ENCODE assay signal across 4 cellular contexts in the genomic region with DNA sequence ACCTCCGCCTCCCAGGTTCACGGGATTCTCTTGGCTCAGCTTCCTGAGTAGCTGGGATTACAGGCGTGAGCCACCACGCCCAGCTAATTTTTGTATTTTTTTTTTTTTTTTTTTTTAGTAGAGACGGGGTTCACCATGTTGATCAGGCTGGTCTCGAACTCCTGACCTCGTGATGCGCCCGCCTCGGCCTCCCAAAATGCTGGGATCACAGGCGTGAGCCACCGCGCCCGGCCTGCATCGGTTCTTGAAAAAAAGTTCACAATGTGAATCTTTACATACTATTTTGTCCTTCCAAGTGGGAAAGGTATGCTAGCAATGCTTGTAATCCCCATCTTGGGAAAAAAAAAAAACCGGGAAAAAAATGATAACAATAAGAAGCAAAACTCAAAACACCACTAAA.
DNase-seq lines count a peak whose midpoint lies in the region; ATAC-seq and TF ChIP-seq lines count a peak whose summit lies in the region.
"Not testable (repeated sequence)": the region's sequence is repeated elsewhere in the genome, so short reads cannot be mapped to it uniquely, and the experiment has no call there.

No MANE protein-coding gene starts in this region.

- not testable (repeated sequence) for H3K36me3 ChIP-seq in GM23338 (ENCODE audit: insufficient read depth); mesendoderm (ENCODE audit: control insufficient read depth, insufficient read depth, low read length)

- H3K18ac ChIP-seq in mesendoderm (ENCODE audit: low read length): not testable (repeated sequence)

- not testable (repeated sequence) for H3K4me3 ChIP-seq in GM23338; mesendoderm (ENCODE audit: low read length)

- H3K9ac ChIP-seq in mesendoderm (ENCODE audit: low read length): not testable (repeated sequence)

- H3K4me2 ChIP-seq in GM23338; mesendoderm (ENCODE audit: low read length): not testable (repeated sequence)

- H3K27ac Mint-ChIP-seq in GM23338: not testable (repeated sequence)

- not testable (repeated sequence) for H3K4ac ChIP-seq in mesendoderm (ENCODE audit: low read depth, low read length)

- not testable (repeated sequence) for ATAC-seq in GM23338

- not testable (repeated sequence) for H3K79me2 ChIP-seq in GM23338 (replicated peaks; ENCODE audit: insufficient read depth); mesendoderm (ENCODE audit: control insufficient read depth, insufficient read depth, low read length)

- not testable (repeated sequence) for H3K79me1 ChIP-seq in mesendoderm (ENCODE audit: low read length)

- H2BK15ac ChIP-seq in mesendoderm (replicated peaks; ENCODE audit: low read depth): not testable (repeated sequence)

- DNase-seq in GM23338 (ENCODE audit: low spot score) (peak; percentile 0), activated gamma-delta T cell (lab: John Stamatoyannopoulos, UW) (peak; percentile 0), mesendoderm (peak; percentile 1), posterior vena cava (ENCODE audit: low spot score) (peak; percentile 31)

- not testable (repeated sequence) for H3K27me3 Mint-ChIP-seq in GM23338 (ENCODE audit: insufficient read depth, low read depth, poor library complexity)

- not testable (repeated sequence) for H3K27me3 ChIP-seq in GM23338 (ENCODE audit: insufficient read depth); mesendoderm (ENCODE audit: insufficient read depth, low read length, poor library complexity)

- not testable (repeated sequence) for H2BK5ac ChIP-seq in mesendoderm (ENCODE audit: low read length)

- not testable (repeated sequence) for H2BK120ac ChIP-seq in mesendoderm (ENCODE audit: low read depth, low read length)

- not testable (repeated sequence) for H3K4me1 ChIP-seq in GM23338 (ENCODE audit: insufficient read depth); mesendoderm (ENCODE audit: control insufficient read depth, low read depth, low read length)

- not testable (repeated sequence) for H3K56ac ChIP-seq in mesendoderm (ENCODE audit: low read length)

- not testable (repeated sequence) for H3K9me3 Mint-ChIP-seq in GM23338

- H2AFZ ChIP-seq in GM23338: not testable (repeated sequence)

- not testable (repeated sequence) for H3F3A ChIP-seq in GM23338 (replicated peaks; ENCODE audit: low read depth)

- H3K4me1 Mint-ChIP-seq in GM23338: not testable (repeated sequence)

- H3K4me3 Mint-ChIP-seq in GM23338: not testable (repeated sequence)

- not testable (repeated sequence) for TF ChIP-seq CTCF in GM23338 (conservative IDR thresholded peaks at IDR 0.05; ENCODE audit: low read depth in 2 of 2)

- H2AK5ac ChIP-seq in mesendoderm (ENCODE audit: low read length): not testable (repeated sequence)

- H3K23ac ChIP-seq in mesendoderm (ENCODE audit: low read length): not testable (repeated sequence)

- H4K5ac ChIP-seq in mesendoderm (ENCODE audit: low read length): not testable (repeated sequence)

- not testable (repeated sequence) for H4K8ac ChIP-seq in mesendoderm (ENCODE audit: low read depth, low read length)

- not testable (repeated sequence) for H3K9me2 ChIP-seq in GM23338 (ENCODE audit: insufficient read depth)

- H4K20me1 ChIP-seq in GM23338 (replicated peaks; ENCODE audit: insufficient read depth): not testable (repeated sequence)

- WGBS in mesendoderm (ENCODE audit: extremely low coverage, insufficient coverage, low lambda C conversion rate): no CpG with 5 or more reads among the region's 16 CpGs

- intact Hi-C loops in posterior vena cava (cut with DNase I): not testable (repeated sequence)

- not testable (repeated sequence) for H3K27ac ChIP-seq in GM23338 (ENCODE audit: low read depth); mesendoderm (ENCODE audit: low read depth, low read length)

- not testable (repeated sequence) for H3K36me3 Mint-ChIP-seq in GM23338 (ENCODE audit: low read depth)
